9 cellular contexts compared by ENCODE assay signal in genomic region chr11:8168485-8169257, GRCh38. TPM values are rescaled to one million over a fixed set of nuclear protein-coding genes. Genes with fewer than 3 reads are reported as not detected.
DNase-seq lines count a peak whose midpoint lies in the region; ATAC-seq, FAIRE-seq and TF ChIP-seq lines count a peak whose summit lies in the region.
"Had no signal": no experiment of that assay in that cellular context is flagged by ENCODE, and none has a peak within 500 bp of the region (broad histone marks: within the 10 kb centered on the region; RNA-seq: fewer than 3 reads in every experiment).

TSS of gene RIC3 (minus strand) at chr11:8169025. CDS start at chr11:8168989, 36 bp downstream.

- H3K4me3 Mint-ChIP-seq in activated naive CD8-positive, alpha-beta T cell treated with anti-CD3 and anti-CD28 coated beads, Interleukin-2, amount 50 U/mL, for 24 hours = peak within 1 kb of the TSS; percentile 85

- in situ Hi-C loops in G401 (cut with HindIII; ENCODE audit: low sequenced_read_pairs) (no loop called here), Panc1 (cut with HindIII; ENCODE audit: low pct_unique_long_range_greater_than_20kb, low sequenced_read_pairs) (no loop called here)

- ATAC-seq in HG02852 (IDR thresholded peaks at IDR 0.05; ENCODE audit: unreplicated experiment) (peak; percentile 71), Panc1 (peak; percentile 76), GM21381 (IDR thresholded peaks at IDR 0.05; ENCODE audit: unreplicated experiment) (no peak)
- peak; percentile 82 for ATAC-seq in activated naive CD8-positive, alpha-beta T cell treated with anti-CD3 and anti-CD28 coated beads, Interleukin-2, amount 50 U/mL, for 24 hours

- peaks cover 44% of the 10 kb centered on the region for H3K27me3 Mint-ChIP-seq in activated naive CD8-positive, alpha-beta T cell treated with anti-CD3 and anti-CD28 coated beads, Interleukin-2, amount 50 U/mL, for 24 hours

- H3K4me3 ChIP-seq in Panc1 (ENCODE audit: low read depth in 2 of 2, low read length in 2 of 2) = peak within 1 kb of the TSS; percentile 43 to 50

- peaks cover 26% of the 10 kb centered on the region for H3K4me1 Mint-ChIP-seq in activated naive CD8-positive, alpha-beta T cell treated with anti-CD3 and anti-CD28 coated beads, Interleukin-2, amount 50 U/mL, for 24 hours

- no peak; the same call in 1 of the 2 replicates for TF ChIP-seq CTCF in Panc1 (IDR thresholded peaks at IDR 0.05)

- BruUV-seq in Panc1 (replicated peaks; lab: Mats Ljungman, UMichigan) = no TSS peak

- POLR2A ChIA-PET in Panc1 (lab: Charles Lee) = no interaction called here

- H3K9me3 Mint-ChIP-seq in activated naive CD8-positive, alpha-beta T cell treated with anti-CD3 and anti-CD28 coated beads, Interleukin-2, amount 50 U/mL, for 24 hours = peaks cover 7% of the 10 kb centered on the region

- peaks cover 4% of the 10 kb centered on the region for H3K36me3 Mint-ChIP-seq in activated naive CD8-positive, alpha-beta T cell treated with anti-CD3 and anti-CD28 coated beads, Interleukin-2, amount 50 U/mL, for 24 hours (ENCODE audit: low read depth)

- H3K27ac Mint-ChIP-seq in activated naive CD8-positive, alpha-beta T cell treated with anti-CD3 and anti-CD28 coated beads, Interleukin-2, amount 50 U/mL, for 24 hours = peak within 1 kb of the TSS; percentile 79

- no peak for FAIRE-seq in RCC 7860 (lab: Jason Lieb, UNC)

- intact Hi-C loops in Panc1 (cut with micrococcal nuclease; ENCODE audit: unreplicated experiment) = no loop called here

- H3K4me1 ChIP-seq in Panc1 (ENCODE audit: control insufficient read depth, insufficient read depth, low read length) = 0 out of 2 replicates have a peak, but pooled peaks cover 4% of the 10 kb centered on the region

- peaks cover 39% of the 10 kb centered on the region for H3K27me3 ChIP-seq in Panc1 (ENCODE audit: control insufficient read depth, insufficient read depth, low read length)

- no peak within 1 kb of the TSS for H3K27ac ChIP-seq in Panc1 (ENCODE audit: low read length)
- H3K27ac ChIP-seq: HL-60 had no signal

- CTCF ChIA-PET in Panc1 (lab: Charles Lee) = interaction anchor here (0.6 kb wide), 1 partner anchor 1809 kb away, joined by 5 read pairs; no protein-coding TSS in a partner anchor

- H3K36me3 ChIP-seq in Panc1 (ENCODE audit: control insufficient read depth, insufficient read depth, low read length) = no peaks in the 10 kb centered on the region

- H3K9me3 ChIP-seq in Panc1 (ENCODE audit: control insufficient read depth, insufficient read depth, low read depth, low read length) = no peaks in the 10 kb centered on the region

- DNase-seq in G401 (ENCODE audit: low spot score) (peak; percentile 78), Panc1 (ENCODE audit: low read depth, low spot score) (no peak), iPS-NIHi7 (ENCODE audit: extremely low spot score) (peak; percentile 51), RCC 7860 (ENCODE audit: low spot score) (no peak)
- DNase-seq in activated naive CD8-positive, alpha-beta T cell treated with anti-CD3 and anti-CD28 coated beads, Interleukin-2, amount 50 U/mL, for 24 hours = peak; percentile 60
- peak; percentile 21 to 50 for DNase-seq in stimulated activated CD4-positive, alpha-beta T cell treated with anti-CD3 and anti-CD28 coated beads, Interleukin-15, amount 100 ng/mL, for 1 hour (ENCODE audit: low read depth in 1 of 2, low spot score in 1 of 2)

RNA-seq across cellular contexts. Expression of gene RIC3, which starts in this region (rescaled TPM):
- not detected in 2 replicates for total RNA-seq in G401 (2014; rRNA removed; shearing (Covaris generic))
- 4.2 TPM for total RNA-seq in Panc1 (2021; ENCODE audit: unreplicated experiment)
- polyA plus RNA-seq in Panc1 (2012; ENCODE audit: insufficient read length) = 0.55 TPM

Comparison
In these comparisons a context has a peak if more than half of its experiments do, and no peak if none do; other contexts are left out.
1. Peak in DNase-seq in G401; RNA of the gene not detected or under 1 TPM.
2. DNase-seq: peak in activated naive CD8-positive, alpha-beta T cell treated with anti-CD3 and anti-CD28 coated beads, Interleukin-2, amount 50 U/mL, for 24 hours (single experiment), iPS-NIHi7 (single experiment) and stimulated activated CD4-positive, alpha-beta T cell treated with anti-CD3 and anti-CD28 coated beads, Interleukin-15, amount 100 ng/mL, for 1 hour (2 of 2); none in Panc1 (single experiment) and RCC 7860 (single experiment).